In the genomic region with DNA sequence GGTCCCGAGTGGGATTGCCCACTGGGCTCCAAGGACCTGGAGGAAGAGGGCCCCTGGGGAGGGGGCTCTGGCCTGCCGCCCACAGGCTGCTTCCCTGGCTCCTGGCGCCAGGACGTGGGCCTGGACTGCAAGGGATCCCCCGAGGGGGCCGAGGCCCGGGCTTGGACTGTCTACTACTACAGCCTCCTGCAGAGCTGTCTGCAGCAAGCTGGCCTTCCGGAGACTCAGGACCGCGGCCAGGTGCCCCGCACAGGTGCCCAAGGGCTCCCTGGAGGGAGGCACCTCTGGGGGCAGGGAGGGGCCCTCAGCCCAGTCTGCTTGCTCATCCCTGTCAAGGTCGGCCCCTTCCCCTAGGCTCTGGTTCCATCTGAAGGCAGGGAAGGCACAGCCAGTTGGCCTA, we compare ENCODE assay signal across 1 cellular context.
TF ChIP-seq lines count a peak whose summit lies in the region.

No MANE protein-coding gene starts in this region.

TF ChIP-seq in K562, 482 proteins besides CTCF, POLR2A, EP300 and RAD21:
- TF ChIP-seq LCOR (CRISPR knock-in tag; IDR thresholded peaks at IDR 0.05) = no peak
- no peak for TF ChIP-seq ZNF717 (CRISPR knock-in tag; IDR thresholded peaks at IDR 0.05)
- 0 out of 2 replicates have a peak, but pooled peaks have one; percentile 13 for TF ChIP-seq RBFOX2 (IDR thresholded peaks at IDR 0.05; ENCODE audit: low read depth, low read length)
- no peak for TF ChIP-seq NEUROD1 (IDR thresholded peaks at IDR 0.05; ENCODE audit: borderline replicate concordance, low read depth, low read length, partially characterized antibody)
- 0 out of 2 replicates have a peak, but pooled peaks have one; percentile 19 for TF ChIP-seq POLR2G (IDR thresholded peaks at IDR 0.05; ENCODE audit: low read depth, low read length)
- no peak for TF ChIP-seq ILF3 (IDR thresholded peaks at IDR 0.05; ENCODE audit: borderline replicate concordance)
- no peak for TF ChIP-seq POLR2H (tag; IDR thresholded peaks at IDR 0.05; ENCODE audit: low read depth)
- TF ChIP-seq, protein P1, sequence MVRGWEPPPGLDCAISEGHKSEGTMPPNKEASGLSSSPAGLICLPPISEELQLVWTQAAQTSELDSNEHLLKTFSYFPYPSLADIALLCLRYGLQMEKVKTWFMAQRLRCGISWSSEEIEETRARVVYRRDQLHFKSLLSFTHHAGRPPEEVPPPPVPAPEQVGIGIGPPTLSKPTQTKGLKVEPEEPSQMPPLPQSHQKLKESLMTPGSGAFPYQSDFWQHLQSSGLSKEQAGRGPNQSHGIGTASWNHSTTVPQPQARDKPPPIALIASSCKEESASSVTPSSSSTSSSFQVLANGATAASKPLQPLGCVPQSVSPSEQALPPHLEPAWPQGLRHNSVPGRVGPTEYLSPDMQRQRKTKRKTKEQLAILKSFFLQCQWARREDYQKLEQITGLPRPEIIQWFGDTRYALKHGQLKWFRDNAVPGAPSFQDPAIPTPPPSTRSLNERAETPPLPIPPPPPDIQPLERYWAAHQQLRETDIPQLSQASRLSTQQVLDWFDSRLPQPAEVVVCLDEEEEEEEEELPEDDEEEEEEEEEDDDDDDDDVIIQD (CRISPR knock-in tag; IDR thresholded peaks at IDR 0.05) = no peak
- TF ChIP-seq BRD9 (IDR thresholded peaks at IDR 0.05; ENCODE audit: low read depth, partially characterized antibody) = no peak
- TF ChIP-seq, protein P2, sequence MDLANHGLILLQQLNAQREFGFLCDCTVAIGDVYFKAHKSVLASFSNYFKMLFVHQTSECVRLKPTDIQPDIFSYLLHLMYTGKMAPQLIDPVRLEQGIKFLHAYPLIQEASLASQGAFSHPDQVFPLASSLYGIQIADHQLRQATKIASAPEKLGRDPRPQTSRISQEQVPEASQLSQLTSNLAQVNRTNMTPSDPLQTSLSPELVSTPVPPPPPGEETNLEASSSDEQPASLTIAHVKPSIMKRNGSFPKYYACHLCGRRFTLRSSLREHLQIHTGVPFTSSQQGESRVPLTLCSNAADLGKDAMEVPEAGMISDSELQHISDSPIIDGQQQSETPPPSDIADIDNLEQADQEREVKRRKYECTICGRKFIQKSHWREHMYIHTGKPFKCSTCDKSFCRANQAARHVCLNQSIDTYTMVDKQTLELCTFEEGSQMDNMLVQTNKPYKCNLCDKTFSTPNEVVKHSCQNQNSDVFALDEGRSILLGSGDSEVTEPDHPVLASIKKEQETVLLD (IDR thresholded peaks at IDR 0.05) = no peak
- TF ChIP-seq, protein P3, sequence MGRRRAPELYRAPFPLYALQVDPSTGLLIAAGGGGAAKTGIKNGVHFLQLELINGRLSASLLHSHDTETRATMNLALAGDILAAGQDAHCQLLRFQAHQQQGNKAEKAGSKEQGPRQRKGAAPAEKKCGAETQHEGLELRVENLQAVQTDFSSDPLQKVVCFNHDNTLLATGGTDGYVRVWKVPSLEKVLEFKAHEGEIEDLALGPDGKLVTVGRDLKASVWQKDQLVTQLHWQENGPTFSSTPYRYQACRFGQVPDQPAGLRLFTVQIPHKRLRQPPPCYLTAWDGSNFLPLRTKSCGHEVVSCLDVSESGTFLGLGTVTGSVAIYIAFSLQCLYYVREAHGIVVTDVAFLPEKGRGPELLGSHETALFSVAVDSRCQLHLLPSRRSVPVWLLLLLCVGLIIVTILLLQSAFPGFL (CRISPR knock-in tag; IDR thresholded peaks at IDR 0.05) = no peak
